1 cellular context compared by ENCODE assay signal in the genomic region with DNA sequence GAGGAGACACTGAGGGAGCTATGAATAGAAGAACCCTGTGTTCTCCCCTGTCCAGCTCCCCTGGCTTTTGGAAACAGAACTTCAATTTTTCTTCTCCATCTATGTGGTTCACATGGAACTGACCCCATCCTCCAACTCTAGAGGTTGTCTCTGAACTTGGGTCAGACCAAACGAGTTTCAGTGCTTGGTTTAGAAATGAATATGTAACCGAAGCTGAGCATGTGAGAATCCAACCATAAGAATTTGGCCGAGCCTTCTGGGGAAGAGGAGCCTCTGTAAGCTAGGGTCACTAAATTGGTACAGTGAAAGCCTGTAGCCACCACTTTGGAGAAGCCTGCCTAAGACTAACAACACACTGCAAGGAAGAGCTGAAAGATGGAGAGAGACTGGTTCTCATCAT.
TF ChIP-seq lines count a peak whose summit lies in the region.

No MANE protein-coding gene starts in this region.

TF ChIP-seq in GM12878, 131 proteins besides CTCF, POLR2A, EP300 and RAD21 (continued from another document and continues in another):
- no peak for TF ChIP-seq CEBPB (IDR thresholded peaks at IDR 0.05; ENCODE audit: borderline replicate concordance in 1 of 2, low read depth in 2 of 2, low read length in 2 of 2)
- TF ChIP-seq CREM (IDR thresholded peaks at IDR 0.05; ENCODE audit: low read depth), result peak; percentile 39; the same call in 1 of the 2 replicates
- no peak for TF ChIP-seq MXI1 (IDR thresholded peaks at IDR 0.05; ENCODE audit: low read depth, low read length)
- TF ChIP-seq IKZF2 (IDR thresholded peaks at IDR 0.05), result peak; percentile 30 to 42; a peak in 3 of 4 replicates
- TF ChIP-seq CHD1 (IDR thresholded peaks at IDR 0.05; ENCODE audit: low read depth, low read length), result no peak
- TF ChIP-seq POU2F2 (IDR thresholded peaks at IDR 0.05; ENCODE audit: borderline replicate concordance, low read depth, low read length), result peak; percentile 19; the same call in 1 of the 3 replicates
- TF ChIP-seq FOXK2 (IDR thresholded peaks at IDR 0.05), result no peak
- TF ChIP-seq KLF5 (IDR thresholded peaks at IDR 0.05; ENCODE audit: partially characterized antibody), result no peak
- no peak for TF ChIP-seq MTA2 (IDR thresholded peaks at IDR 0.05; ENCODE audit: low read depth)
- TF ChIP-seq, protein P1, sequence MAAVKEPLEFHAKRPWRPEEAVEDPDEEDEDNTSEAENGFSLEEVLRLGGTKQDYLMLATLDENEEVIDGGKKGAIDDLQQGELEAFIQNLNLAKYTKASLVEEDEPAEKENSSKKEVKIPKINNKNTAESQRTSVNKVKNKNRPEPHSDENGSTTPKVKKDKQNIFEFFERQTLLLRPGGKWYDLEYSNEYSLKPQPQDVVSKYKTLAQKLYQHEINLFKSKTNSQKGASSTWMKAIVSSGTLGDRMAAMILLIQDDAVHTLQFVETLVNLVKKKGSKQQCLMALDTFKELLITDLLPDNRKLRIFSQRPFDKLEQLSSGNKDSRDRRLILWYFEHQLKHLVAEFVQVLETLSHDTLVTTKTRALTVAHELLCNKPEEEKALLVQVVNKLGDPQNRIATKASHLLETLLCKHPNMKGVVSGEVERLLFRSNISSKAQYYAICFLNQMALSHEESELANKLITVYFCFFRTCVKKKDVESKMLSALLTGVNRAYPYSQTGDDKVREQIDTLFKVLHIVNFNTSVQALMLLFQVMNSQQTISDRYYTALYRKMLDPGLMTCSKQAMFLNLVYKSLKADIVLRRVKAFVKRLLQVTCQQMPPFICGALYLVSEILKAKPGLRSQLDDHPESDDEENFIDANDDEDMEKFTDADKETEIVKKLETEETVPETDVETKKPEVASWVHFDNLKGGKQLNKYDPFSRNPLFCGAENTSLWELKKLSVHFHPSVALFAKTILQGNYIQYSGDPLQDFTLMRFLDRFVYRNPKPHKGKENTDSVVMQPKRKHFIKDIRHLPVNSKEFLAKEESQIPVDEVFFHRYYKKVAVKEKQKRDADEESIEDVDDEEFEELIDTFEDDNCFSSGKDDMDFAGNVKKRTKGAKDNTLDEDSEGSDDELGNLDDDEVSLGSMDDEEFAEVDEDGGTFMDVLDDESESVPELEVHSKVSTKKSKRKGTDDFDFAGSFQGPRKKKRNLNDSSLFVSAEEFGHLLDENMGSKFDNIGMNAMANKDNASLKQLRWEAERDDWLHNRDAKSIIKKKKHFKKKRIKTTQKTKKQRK (IDR thresholded peaks at IDR 0.05; ENCODE audit: low read depth, low read length), result no peak
- TF ChIP-seq SMC3 (IDR thresholded peaks at IDR 0.05; ENCODE audit: borderline replicate concordance, low read length), result peak; percentile 28; the same call in 1 of the 2 replicates
- no peak for TF ChIP-seq NRF1 (conservative IDR thresholded peaks at IDR 0.05; ENCODE audit: low read depth, low read length)
- TF ChIP-seq, protein P2, sequence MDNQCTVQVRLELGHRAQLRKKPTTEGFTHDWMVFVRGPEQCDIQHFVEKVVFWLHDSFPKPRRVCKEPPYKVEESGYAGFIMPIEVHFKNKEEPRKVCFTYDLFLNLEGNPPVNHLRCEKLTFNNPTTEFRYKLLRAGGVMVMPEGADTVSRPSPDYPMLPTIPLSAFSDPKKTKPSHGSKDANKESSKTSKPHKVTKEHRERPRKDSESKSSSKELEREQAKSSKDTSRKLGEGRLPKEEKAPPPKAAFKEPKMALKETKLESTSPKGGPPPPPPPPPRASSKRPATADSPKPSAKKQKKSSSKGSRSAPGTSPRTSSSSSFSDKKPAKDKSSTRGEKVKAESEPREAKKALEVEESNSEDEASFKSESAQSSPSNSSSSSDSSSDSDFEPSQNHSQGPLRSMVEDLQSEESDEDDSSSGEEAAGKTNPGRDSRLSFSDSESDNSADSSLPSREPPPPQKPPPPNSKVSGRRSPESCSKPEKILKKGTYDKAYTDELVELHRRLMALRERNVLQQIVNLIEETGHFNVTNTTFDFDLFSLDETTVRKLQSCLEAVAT (IDR thresholded peaks at IDR 0.05), result no peak
- TF ChIP-seq, protein P3, sequence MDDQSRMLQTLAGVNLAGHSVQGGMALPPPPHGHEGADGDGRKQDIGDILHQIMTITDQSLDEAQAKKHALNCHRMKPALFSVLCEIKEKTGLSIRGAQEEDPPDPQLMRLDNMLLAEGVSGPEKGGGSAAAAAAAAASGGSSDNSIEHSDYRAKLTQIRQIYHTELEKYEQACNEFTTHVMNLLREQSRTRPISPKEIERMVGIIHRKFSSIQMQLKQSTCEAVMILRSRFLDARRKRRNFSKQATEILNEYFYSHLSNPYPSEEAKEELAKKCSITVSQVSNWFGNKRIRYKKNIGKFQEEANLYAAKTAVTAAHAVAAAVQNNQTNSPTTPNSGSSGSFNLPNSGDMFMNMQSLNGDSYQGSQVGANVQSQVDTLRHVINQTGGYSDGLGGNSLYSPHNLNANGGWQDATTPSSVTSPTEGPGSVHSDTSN (IDR thresholded peaks at IDR 0.05; ENCODE audit: insufficient replicate concordance, low read depth, low read length), result no peak
- TF ChIP-seq NR2C2 (IDR thresholded peaks at IDR 0.05; ENCODE audit: borderline replicate concordance, control insufficient read depth, insufficient read length, low read depth), result no peak
- TF ChIP-seq EED (IDR thresholded peaks at IDR 0.05; ENCODE audit: low read depth), result peak; percentile 84
- TF ChIP-seq SIN3A (IDR thresholded peaks at IDR 0.05; ENCODE audit: low read depth, low read length), result no peak
- no peak for TF ChIP-seq NFXL1 (IDR thresholded peaks at IDR 0.05; ENCODE audit: borderline replicate concordance)
- TF ChIP-seq JUND (IDR thresholded peaks at IDR 0.05; ENCODE audit: low read depth, low read length), result no peak
- TF ChIP-seq JUNB (IDR thresholded peaks at IDR 0.05), result peak; percentile 79
- peak; percentile 32 for TF ChIP-seq SP1 (IDR thresholded peaks at IDR 0.05; ENCODE audit: low read depth, low read length)
- TF ChIP-seq TCF7 (IDR thresholded peaks at IDR 0.05; ENCODE audit: borderline replicate concordance), result no peak
- no peak for TF ChIP-seq RBBP5 (conservative IDR thresholded peaks at IDR 0.05)
- peak; percentile 71 for TF ChIP-seq BCL11A (IDR thresholded peaks at IDR 0.05; ENCODE audit: low read depth, low read length)
- TF ChIP-seq SMAD5 (IDR thresholded peaks at IDR 0.05; ENCODE audit: low read depth), result no peak
- TF ChIP-seq YY1 (IDR thresholded peaks at IDR 0.05; ENCODE audit: low read depth, low read length), result 0 out of 2 replicates have a peak, but pooled peaks have one; percentile 15
- TF ChIP-seq SPI1 (IDR thresholded peaks at IDR 0.05; ENCODE audit: borderline replicate concordance, insufficient read depth, low read depth, low read length), result no peak
- no peak for TF ChIP-seq ZNF274 (IDR thresholded peaks at IDR 0.05; ENCODE audit: insufficient read depth, insufficient read length)
- peak; percentile 40; the same call in 1 of the 2 replicates for TF ChIP-seq IKZF1 (conservative IDR thresholded peaks at IDR 0.05)
- 0 out of 2 replicates have a peak, but pooled peaks have one; percentile 59 for TF ChIP-seq MEF2A (IDR thresholded peaks at IDR 0.05; ENCODE audit: insufficient read depth, low read depth, low read length)
- TF ChIP-seq MYC (IDR thresholded peaks at IDR 0.05; ENCODE audit: insufficient read depth, insufficient read length, insufficient replicate concordance, low read length, severe bottlenecking), result no peak
- TF ChIP-seq POLR2AphosphoS2 (IDR thresholded peaks at IDR 0.05; ENCODE audit: low read depth, low read length), result no peak
- TF ChIP-seq CREB1 (IDR thresholded peaks at IDR 0.05; ENCODE audit: low read depth), result no peak
- TF ChIP-seq STAT1 (conservative IDR thresholded peaks at IDR 0.05), result no peak
- TF ChIP-seq, protein P4, sequence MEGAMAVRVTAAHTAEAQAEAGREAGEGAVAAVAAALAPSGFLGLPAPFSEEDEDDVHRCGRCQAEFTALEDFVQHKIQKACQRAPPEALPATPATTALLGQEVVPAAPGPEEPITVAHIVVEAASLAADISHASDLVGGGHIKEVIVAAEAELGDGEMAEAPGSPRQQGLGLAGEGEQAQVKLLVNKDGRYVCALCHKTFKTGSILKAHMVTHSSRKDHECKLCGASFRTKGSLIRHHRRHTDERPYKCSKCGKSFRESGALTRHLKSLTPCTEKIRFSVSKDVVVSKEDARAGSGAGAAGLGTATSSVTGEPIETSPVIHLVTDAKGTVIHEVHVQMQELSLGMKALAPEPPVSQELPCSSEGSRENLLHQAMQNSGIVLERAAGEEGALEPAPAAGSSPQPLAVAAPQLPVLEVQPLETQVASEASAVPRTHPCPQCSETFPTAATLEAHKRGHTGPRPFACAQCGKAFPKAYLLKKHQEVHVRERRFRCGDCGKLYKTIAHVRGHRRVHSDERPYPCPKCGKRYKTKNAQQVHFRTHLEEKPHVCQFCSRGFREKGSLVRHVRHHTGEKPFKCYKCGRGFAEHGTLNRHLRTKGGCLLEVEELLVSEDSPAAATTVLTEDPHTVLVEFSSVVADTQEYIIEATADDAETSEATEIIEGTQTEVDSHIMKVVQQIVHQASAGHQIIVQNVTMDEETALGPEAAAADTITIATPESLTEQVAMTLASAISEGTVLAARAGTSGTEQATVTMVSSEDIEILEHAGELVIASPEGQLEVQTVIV (IDR thresholded peaks at IDR 0.05; ENCODE audit: borderline replicate concordance, partially characterized antibody), result no peak
- TF ChIP-seq, protein P5, sequence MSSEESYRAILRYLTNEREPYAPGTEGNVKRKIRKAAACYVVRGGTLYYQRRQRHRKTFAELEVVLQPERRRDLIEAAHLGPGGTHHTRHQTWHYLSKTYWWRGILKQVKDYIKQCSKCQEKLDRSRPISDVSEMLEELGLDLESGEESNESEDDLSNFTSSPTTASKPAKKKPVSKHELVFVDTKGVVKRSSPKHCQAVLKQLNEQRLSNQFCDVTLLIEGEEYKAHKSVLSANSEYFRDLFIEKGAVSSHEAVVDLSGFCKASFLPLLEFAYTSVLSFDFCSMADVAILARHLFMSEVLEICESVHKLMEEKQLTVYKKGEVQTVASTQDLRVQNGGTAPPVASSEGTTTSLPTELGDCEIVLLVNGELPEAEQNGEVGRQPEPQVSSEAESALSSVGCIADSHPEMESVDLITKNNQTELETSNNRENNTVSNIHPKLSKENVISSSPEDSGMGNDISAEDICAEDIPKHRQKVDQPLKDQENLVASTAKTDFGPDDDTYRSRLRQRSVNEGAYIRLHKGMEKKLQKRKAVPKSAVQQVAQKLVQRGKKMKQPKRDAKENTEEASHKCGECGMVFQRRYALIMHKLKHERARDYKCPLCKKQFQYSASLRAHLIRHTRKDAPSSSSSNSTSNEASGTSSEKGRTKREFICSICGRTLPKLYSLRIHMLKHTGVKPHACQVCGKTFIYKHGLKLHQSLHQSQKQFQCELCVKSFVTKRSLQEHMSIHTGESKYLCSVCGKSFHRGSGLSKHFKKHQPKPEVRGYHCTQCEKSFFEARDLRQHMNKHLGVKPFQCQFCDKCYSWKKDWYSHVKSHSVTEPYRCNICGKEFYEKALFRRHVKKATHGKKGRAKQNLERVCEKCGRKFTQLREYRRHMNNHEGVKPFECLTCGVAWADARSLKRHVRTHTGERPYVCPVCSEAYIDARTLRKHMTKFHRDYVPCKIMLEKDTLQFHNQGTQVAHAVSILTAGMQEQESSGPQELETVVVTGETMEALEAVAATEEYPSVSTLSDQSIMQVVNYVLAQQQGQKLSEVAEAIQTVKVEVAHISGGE (CRISPR knock-in tag; IDR thresholded peaks at IDR 0.05), result no peak
- no peak for TF ChIP-seq EGR1 (IDR thresholded peaks at IDR 0.05; ENCODE audit: borderline replicate concordance in 1 of 2, low read depth in 2 of 2, low read length in 2 of 2)
- peak; percentile 89 for TF ChIP-seq NFIC (IDR thresholded peaks at IDR 0.05; ENCODE audit: low read depth, low read length)
- TF ChIP-seq SRF (IDR thresholded peaks at IDR 0.05; ENCODE audit: low read depth in 2 of 2, low read length in 2 of 2), result no peak
- no peak for TF ChIP-seq ZNF384 (IDR thresholded peaks at IDR 0.05; ENCODE audit: borderline replicate concordance, low read depth, low read length)
- no peak for TF ChIP-seq SIX5 (IDR thresholded peaks at IDR 0.05; ENCODE audit: low read depth, low read length, severe bottlenecking)
- TF ChIP-seq EZH2 (IDR thresholded peaks at IDR 0.05; ENCODE audit: borderline replicate concordance, control insufficient read depth, low read depth, low read length), result no peak
- no peak for TF ChIP-seq RFX5 (IDR thresholded peaks at IDR 0.05; ENCODE audit: low read depth, low read length)
- TF ChIP-seq ZZZ3 (IDR thresholded peaks at IDR 0.05; ENCODE audit: control insufficient read depth, insufficient read length, low read depth), result no peak
- TF ChIP-seq POLR2AphosphoS5 (IDR thresholded peaks at IDR 0.05; ENCODE audit: low read length), result no peak
- TF ChIP-seq, protein P6, sequence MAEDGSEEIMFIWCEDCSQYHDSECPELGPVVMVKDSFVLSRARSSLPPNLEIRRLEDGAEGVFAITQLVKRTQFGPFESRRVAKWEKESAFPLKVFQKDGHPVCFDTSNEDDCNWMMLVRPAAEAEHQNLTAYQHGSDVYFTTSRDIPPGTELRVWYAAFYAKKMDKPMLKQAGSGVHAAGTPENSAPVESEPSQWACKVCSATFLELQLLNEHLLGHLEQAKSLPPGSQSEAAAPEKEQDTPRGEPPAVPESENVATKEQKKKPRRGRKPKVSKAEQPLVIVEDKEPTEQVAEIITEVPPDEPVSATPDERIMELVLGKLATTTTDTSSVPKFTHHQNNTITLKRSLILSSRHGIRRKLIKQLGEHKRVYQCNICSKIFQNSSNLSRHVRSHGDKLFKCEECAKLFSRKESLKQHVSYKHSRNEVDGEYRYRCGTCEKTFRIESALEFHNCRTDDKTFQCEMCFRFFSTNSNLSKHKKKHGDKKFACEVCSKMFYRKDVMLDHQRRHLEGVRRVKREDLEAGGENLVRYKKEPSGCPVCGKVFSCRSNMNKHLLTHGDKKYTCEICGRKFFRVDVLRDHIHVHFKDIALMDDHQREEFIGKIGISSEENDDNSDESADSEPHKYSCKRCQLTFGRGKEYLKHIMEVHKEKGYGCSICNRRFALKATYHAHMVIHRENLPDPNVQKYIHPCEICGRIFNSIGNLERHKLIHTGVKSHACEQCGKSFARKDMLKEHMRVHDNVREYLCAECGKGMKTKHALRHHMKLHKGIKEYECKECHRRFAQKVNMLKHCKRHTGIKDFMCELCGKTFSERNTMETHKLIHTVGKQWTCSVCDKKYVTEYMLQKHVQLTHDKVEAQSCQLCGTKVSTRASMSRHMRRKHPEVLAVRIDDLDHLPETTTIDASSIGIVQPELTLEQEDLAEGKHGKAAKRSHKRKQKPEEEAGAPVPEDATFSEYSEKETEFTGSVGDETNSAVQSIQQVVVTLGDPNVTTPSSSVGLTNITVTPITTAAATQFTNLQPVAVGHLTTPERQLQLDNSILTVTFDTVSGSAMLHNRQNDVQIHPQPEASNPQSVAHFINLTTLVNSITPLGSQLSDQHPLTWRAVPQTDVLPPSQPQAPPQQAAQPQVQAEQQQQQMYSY (CRISPR knock-in tag; IDR thresholded peaks at IDR 0.05), result no peak
- no peak for TF ChIP-seq ZNF24 (IDR thresholded peaks at IDR 0.05)
- TF ChIP-seq NR2F1 (conservative IDR thresholded peaks at IDR 0.05), result 0 out of 2 replicates have a peak, but pooled peaks have one; percentile 40
- TF ChIP-seq BRCA1 (IDR thresholded peaks at IDR 0.05; ENCODE audit: low read depth, low read length), result no peak
- TF ChIP-seq GABPA (IDR thresholded peaks at IDR 0.05; ENCODE audit: low read depth), result no peak
- peak; percentile 39 to 61; a peak in 2 of 4 replicates for TF ChIP-seq BHLHE40 (IDR thresholded peaks at IDR 0.05; ENCODE audit: borderline replicate concordance in 1 of 2, low read depth in 2 of 2, low read length in 1 of 2)
